In the genomic region with DNA sequence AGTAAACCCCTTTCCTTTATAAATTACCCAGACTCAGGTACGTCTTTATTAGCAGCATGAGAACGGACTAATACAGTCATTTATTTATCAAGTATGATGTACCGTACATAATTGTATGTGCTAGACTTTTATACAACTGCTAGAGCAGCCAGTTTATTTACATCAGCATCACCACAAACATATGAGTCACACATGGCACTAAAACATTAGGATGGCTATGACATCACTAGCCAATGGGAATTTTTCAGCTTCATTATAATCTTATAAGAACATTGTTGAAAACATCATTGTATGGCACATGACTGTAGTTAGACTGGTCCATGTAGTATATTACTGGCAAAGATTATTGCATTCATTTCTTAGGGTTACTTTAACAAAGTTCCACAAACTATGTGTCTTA, we compare ENCODE assay signal across 26 cellular contexts.
"Had no signal": no experiment of that assay in that cellular context is flagged by ENCODE, and none has a peak within 500 bp of the region (broad histone marks: within the 10 kb centered on the region; RNA-seq: fewer than 3 reads in every experiment).

No MANE protein-coding gene starts in this region.

- H3K9me3 ChIP-seq: ascending aorta, esophagus muscularis mucosa, gastrocnemius medialis, ovary, thoracic aorta had no signal

- H3K27me3 ChIP-seq: ascending aorta, brain microvascular endothelial cell, esophagus muscularis mucosa, gastrocnemius medialis, hepatocyte, ovary had no signal

- H3K4me1 ChIP-seq: ascending aorta, esophagus muscularis mucosa, gastrocnemius medialis had no signal

- DNase-seq: activated CD4-positive, alpha-beta T cell treated with anti-CD3 and anti-CD28 coated beads, Interleukin-2, amount 10 ng/mL, durations not matched to agents 24 days and 14 days; activated CD4-positive, CD25-positive, alpha-beta regulatory T cell treated with anti-CD3 and anti-CD28 coated beads, Interleukin-2, amount 50 U/mL, for 72 hours; activated CD8-positive, alpha-beta memory T cell treated with anti-CD3 and anti-CD28 coated beads, Interleukin-2, amount 50 U/mL, for 4 hours; activated gamma-delta T cell; activated naive CD4-positive, alpha-beta T cell treated with anti-CD3 and anti-CD28 coated beads, Interleukin-2, amount 10 ng/mL, durations not matched to agents 7 days and 5 days; activated naive CD8-positive, alpha-beta T cell treated with anti-CD3 and anti-CD28 coated beads, Interleukin-2, amount 10 ng/mL, durations not matched to agents 7 days and 5 days; activated T-cell treated with anti-CD3 and anti-CD28 coated beads, Interleukin-2, amount 50 U/mL, for 1 hour; caudate nucleus; cortex of kidney; gastrocnemius medialis; left cardiac atrium; left ventricle myocardium superior; naive B cell; nephron progenitor cell; ovary; stimulated activated CD4-positive, alpha-beta T cell treated with anti-CD3 and anti-CD28 coated beads, Interleukin-12 subunit alpha, Interleukin-12 subunit beta, amount 100 ng/mL, for 4 hours; stimulated activated CD4-positive, alpha-beta T cell treated with anti-CD3 and anti-CD28 coated beads, Interleukin-4, amount 100 ng/mL, for 1 hour; T-helper 2 cell; trophoblast cell had no signal

- H2AFZ ChIP-seq: hepatocyte had no signal

- H3K4me3 ChIP-seq: ascending aorta, esophagus muscularis mucosa, gastrocnemius medialis, hepatocyte, ovary, skin epidermis, thoracic aorta had no signal

- H3K36me3 ChIP-seq: ascending aorta, brain microvascular endothelial cell, esophagus muscularis mucosa, gastrocnemius medialis, ovary, thoracic aorta had no signal

- H3K4me2 ChIP-seq: hepatocyte had no signal

- ATAC-seq: gastrocnemius medialis, left cardiac atrium, left ventricle myocardium superior, sciatic nerve had no signal

- H3K27ac ChIP-seq: ascending aorta, brain microvascular endothelial cell, esophagus muscularis mucosa, gastrocnemius medialis, hepatocyte, ovary, skin epidermis, thoracic aorta had no signal
